In genomic region chr1:225815526-225816178, GRCh38 we compare ENCODE assay signal across 12 cellular contexts. TPM values are rescaled to one million over a fixed set of nuclear protein-coding genes. Genes with fewer than 3 reads are reported as not detected.
DNase-seq lines count a peak whose midpoint lies in the region; ATAC-seq, FAIRE-seq and TF ChIP-seq lines count a peak whose summit lies in the region.
"Had no signal": no experiment of that assay in that cellular context is flagged by ENCODE, and none has a peak within 500 bp of the region (broad histone marks: within the 10 kb centered on the region; RNA-seq: fewer than 3 reads in every experiment).

No MANE protein-coding gene starts in this region.

- POLR2A ChIA-PET in HepG2 (lab: Yijun Ruan, JAX), result no interaction called here

- H3K9ac ChIP-seq in liver (ENCODE audit: low read depth in 1 of 2, low read length in 2 of 2) (no peak overlapping the region), HepG2 (ENCODE audit: insufficient read depth, low read depth, low read length) (no peak overlapping the region)

- H3K4me3 Mint-ChIP-seq in nephron, result peak overlapping the region in 2 of 3 experiments; percentile 12 to 31
- H3K4me3 Mint-ChIP-seq: activated CD4-positive, alpha-beta memory T cell treated with anti-CD3 and anti-CD28 coated beads for 36 hours had no signal

- TF ChIP-seq CTCF in liver (IDR thresholded peaks at IDR 0.05; ENCODE audit: low read depth, low read length, missing input control) (no peak), HepG2 (CRISPR knock-in tag; IDR thresholded peaks at IDR 0.05) (no peak), nephron (IDR thresholded peaks at IDR 0.05; ENCODE audit: unreplicated experiment in 3 of 3) (no peak), vagina (IDR thresholded peaks at IDR 0.05) (no peak)

- peaks cover 53% of the 10 kb centered on the region for H3K79me2 ChIP-seq in HepG2 (ENCODE audit: insufficient read depth, low read length)

- H3K4me1 ChIP-seq in liver (ENCODE audit: control insufficient read depth in 4 of 4, insufficient read depth in 4 of 4, low read length in 3 of 4) (peaks cover 39 to 83% (median 80%) of the 10 kb centered on the region in 4 donors), HepG2 (ENCODE audit: insufficient read depth, low read length) (peaks cover 91% of the 10 kb centered on the region), vagina (peaks cover 94% of the 10 kb centered on the region)

- TF ChIP-seq EP300 in HepG2 (IDR thresholded peaks at IDR 0.05; ENCODE audit: low read depth in 2 of 2, low read length in 2 of 2) (no peak), HepG2 (CRISPR knock-in tag; IDR thresholded peaks at IDR 0.05; ENCODE audit: borderline replicate concordance) (no peak)

- intact Hi-C loops in HepG2 (cut with micrococcal nuclease; ENCODE audit: unreplicated experiment), result no loop called here
- intact Hi-C loops in vagina (cut with DNase I), result no loop called here

- H3K4me2 ChIP-seq in HepG2 (ENCODE audit: low read depth, low read length), result no peak overlapping the region

- no peak for FAIRE-seq in HepG2 (lab: Jason Lieb, UNC)
- FAIRE-seq: bronchial epithelial cell had no signal

- DNase-seq in HepG2 (ENCODE audit: low spot score) (no peak), vagina (ENCODE audit: extremely low spot score in 2 of 2) (no peak), CD1c-positive myeloid dendritic cell (ENCODE audit: extremely low spot score) (no peak), NOMO-1 (lab: John Stamatoyannopoulos, UW; ENCODE audit: unreplicated experiment in 2 of 2) (no peak)
- DNase-seq: activated CD4-positive, alpha-beta memory T cell treated with anti-CD3 and anti-CD28 coated beads for 36 hours; MV-4-11; NK-92 treated with Interleukin-12 subunit alpha and Interleukin-12 subunit beta, amount 100 ng/mL, for 24 hours had no signal

- no peak for TF ChIP-seq POLR2A in HepG2 (IDR thresholded peaks at IDR 0.05; ENCODE audit: insufficient read depth in 1 of 2, low read depth in 2 of 2, low read length in 2 of 2)
- TF ChIP-seq POLR2A in vagina (IDR thresholded peaks at IDR 0.05), result no peak

- no peaks in the 10 kb centered on the region for H3K9me3 Mint-ChIP-seq in nephron
- H3K9me3 Mint-ChIP-seq: activated CD4-positive, alpha-beta memory T cell treated with anti-CD3 and anti-CD28 coated beads for 36 hours had no signal

- no peak overlapping the region for H2AFZ ChIP-seq in HepG2 (ENCODE audit: low read length)

- CTCF ChIA-PET in HepG2 (lab: Yijun Ruan, JAX; ENCODE audit: low intra/inter-chr PET ratio, low total read pairs), result no interaction called here

- peaks cover 75% of the 10 kb centered on the region for H3K4me1 Mint-ChIP-seq in nephron

- ATAC-seq in HepG2, result no peak
- no peak for ATAC-seq in HG03025 (IDR thresholded peaks at IDR 0.05; ENCODE audit: low FRiP score, unreplicated experiment)

- 91% methylated on average over 17 of the region's 17 CpGs for WGBS in liver
- 98% methylated on average over 17 of the region's 17 CpGs for WGBS in HepG2 (ENCODE audit: low lambda C conversion rate)

- in situ Hi-C loops in HepG2 (cut with HindIII; ENCODE audit: extremely low pct_ligation_motif_present, low pct_unique_long_range_greater_than_20kb), result no loop called here

- H3K9me3 ChIP-seq in liver (ENCODE audit: control insufficient read depth in 4 of 4, low read length in 3 of 4) (no peaks in the 10 kb centered on the region), HepG2 (ENCODE audit: low read length) (no peaks in the 10 kb centered on the region), vagina (no peaks in the 10 kb centered on the region)

- H3K36me3 ChIP-seq in liver (ENCODE audit: control insufficient read depth in 4 of 4, insufficient read depth in 3 of 4, low read depth in 1 of 4, low read length in 3 of 4) (no peaks in the 10 kb centered on the region), HepG2 (replicated peaks in 1 of 2; ENCODE audit: control insufficient read depth in 1 of 2, insufficient read depth in 2 of 2, low read length in 2 of 2) (peaks cover 0 to 1% of the 10 kb centered on the region in 2 experiments; a peak in 2 of 5 replicates), vagina (peaks cover 0 to 5% of the 10 kb centered on the region in 2 donors)

- H3K27ac Mint-ChIP-seq in nephron, result peak overlapping the region; percentile 84 to 99 (median 93)
- H3K27ac Mint-ChIP-seq: activated CD4-positive, alpha-beta memory T cell treated with anti-CD3 and anti-CD28 coated beads for 36 hours had no signal

- H3K27me3 ChIP-seq in liver (ENCODE audit: control insufficient read depth in 4 of 4, insufficient read depth in 4 of 4, low read length in 3 of 4) (no peaks in the 10 kb centered on the region), HepG2 (ENCODE audit: control insufficient read depth in 1 of 2, insufficient read depth in 2 of 2, low read length in 2 of 2) (no peaks in the 10 kb centered on the region), vagina (no peaks in the 10 kb centered on the region)

- peaks cover 9% of the 10 kb centered on the region for H3K36me3 Mint-ChIP-seq in nephron (ENCODE audit: low read depth)
- H3K36me3 Mint-ChIP-seq: activated CD4-positive, alpha-beta memory T cell treated with anti-CD3 and anti-CD28 coated beads for 36 hours had no signal

- no TSS peak for BruUV-seq in HepG2 (replicated peaks; lab: Mats Ljungman, UMichigan)

- TF ChIP-seq RAD21 in liver (IDR thresholded peaks at IDR 0.05) (no peak), HepG2 (CRISPR knock-in tag; IDR thresholded peaks at IDR 0.05) (no peak)

- H4K20me1 ChIP-seq in HepG2 (ENCODE audit: insufficient read depth, low read length), result no peaks in the 10 kb centered on the region

- H3K27me3 Mint-ChIP-seq in nephron (ENCODE audit: low read depth), result peaks cover 2% of the 10 kb centered on the region

- H3K27ac ChIP-seq in liver (ENCODE audit: low read depth in 1 of 2, low read length in 2 of 2) (peak overlapping the region; percentile 35 to 40), HepG2 (ENCODE audit: extremely low read length, insufficient read depth, low read length) (no peak overlapping the region), cingulate gyrus (ENCODE audit: low read depth, low read length) (peak overlapping the region; percentile 85), vagina (peak overlapping the region; percentile 96)

- H3K4me3 ChIP-seq in liver (ENCODE audit: low read depth in 1 of 3, low read length in 3 of 3) (no peak overlapping the region), HepG2 (replicated peaks in 1 of 3; ENCODE audit: insufficient read depth in 1 of 3, low read depth in 2 of 3, low read length in 3 of 3) (no peak overlapping the region), vagina (no peak overlapping the region)

TF ChIP-seq in HepG2, 621 proteins besides CTCF, POLR2A, EP300 and RAD21 (continues in another document):
- no peak for TF ChIP-seq ZNF20 (CRISPR knock-in tag; IDR thresholded peaks at IDR 0.05)

RNA-seq across cellular contexts. Expression of gene EPHX1, which starts 5.7 kb away (rescaled TPM):
- total RNA-seq in liver (100 to 1,000 TPM in 1 of 2 donors, 10 to 100 TPM in 1; 93.8 to 230 TPM), HepG2 (2016; rRNA removed; fragmentation: Illumina TruSeq; extraction: Trizol) (28.8 and 36.5 TPM in 2 replicates), vagina (142 TPM)
- polyA plus RNA-seq in liver (1,000 to 10,000 TPM in 1 of 2 donors, 100 to 1,000 TPM in 1; 178 to 1,448 TPM), HepG2 (2011; rRNA removed) (27.7 and 38.3 TPM in 2 replicates)
- total RNA-seq in HepG2 (2016; cell fraction: cytosol; rRNA removed; fragmentation: Illumina TruSeq; extraction: Trizol; ENCODE audit: low read depth), result 20.0 and 23.1 TPM in 2 replicates
- 20.9 and 35.8 TPM in 2 replicates for total RNA-seq in HepG2 (2016; cell fraction: insoluble cytoplasmic fraction; rRNA removed; fragmentation: Illumina TruSeq; extraction: Trizol)
- total RNA-seq in HepG2 (2016; cell fraction: membrane; rRNA removed; fragmentation: Illumina TruSeq; extraction: Trizol), result 36.4 and 40.0 TPM in 2 replicates
- total RNA-seq in HepG2 (2016; cell fraction: nucleus; rRNA removed; fragmentation: Illumina TruSeq; extraction: Trizol), result 48.7 and 54.7 TPM in 2 replicates
- polyA plus RNA-seq in HepG2 (2011; cell fraction: cytosol; rRNA removed), result 18.6 and 23.4 TPM in 2 replicates
- polyA plus RNA-seq in HepG2 (2011; cell fraction: nucleus; rRNA removed), result 29.6 and 32.2 TPM in 2 replicates
- 80.6 and 134 TPM in 2 replicates for polyA plus RNA-seq in HepG2 (2012)
- 67.8 and 68.1 TPM in 2 replicates for polyA plus RNA-seq in HepG2 (2016; cell fraction: cytosol; fragmentation: Illumina TruSeq; extraction: Trizol; ENCODE audit: low read depth)
- 43.8 and 55.8 TPM in 2 replicates for polyA plus RNA-seq in HepG2 (2016; cell fraction: insoluble cytoplasmic fraction; fragmentation: Illumina TruSeq; extraction: Trizol; ENCODE audit: low read depth)
- 77.2 and 87.4 TPM in 2 replicates for polyA plus RNA-seq in HepG2 (2016; cell fraction: membrane; fragmentation: Illumina TruSeq; extraction: Trizol; ENCODE audit: low read depth)
- polyA plus RNA-seq in HepG2 (2016; cell fraction: nucleus; fragmentation: Illumina TruSeq; extraction: Trizol; ENCODE audit: insufficient read depth, low read depth), result 134 and 141 TPM in 2 replicates
- 20.7 and 23.4 TPM in 2 replicates for polyA minus RNA-seq in HepG2 (2011; rRNA and poly(A)+ RNA removed; ENCODE audit: low replicate concordance)
- 21.0 and 23.9 TPM in 2 replicates for polyA minus RNA-seq in HepG2 (2011; cell fraction: cytosol; rRNA and poly(A)+ RNA removed)
- polyA minus RNA-seq in HepG2 (2011; cell fraction: nucleus; rRNA and poly(A)+ RNA removed), result 15.3 and 18.4 TPM in 2 replicates

RNA-seq across cellular contexts. Expression of gene SRP9, which starts 38.0 kb away (rescaled TPM):
- 100 to 1,000 TPM; 152 to 154 TPM for total RNA-seq in liver
- polyA plus RNA-seq in liver, result 100 to 1,000 TPM; 154 to 179 TPM
- total RNA-seq in HepG2 (2016; rRNA removed; fragmentation: Illumina TruSeq; extraction: Trizol), result 251 and 524 TPM in 2 replicates
- total RNA-seq in HepG2 (2016; cell fraction: cytosol; rRNA removed; fragmentation: Illumina TruSeq; extraction: Trizol; ENCODE audit: low read depth), result 34.2 and 43.4 TPM in 2 replicates
- 284 and 524 TPM in 2 replicates for total RNA-seq in HepG2 (2016; cell fraction: insoluble cytoplasmic fraction; rRNA removed; fragmentation: Illumina TruSeq; extraction: Trizol)
- total RNA-seq in HepG2 (2016; cell fraction: membrane; rRNA removed; fragmentation: Illumina TruSeq; extraction: Trizol), result 119 and 121 TPM in 2 replicates
- total RNA-seq in HepG2 (2016; cell fraction: nucleus; rRNA removed; fragmentation: Illumina TruSeq; extraction: Trizol), result 114 and 119 TPM in 2 replicates
- 217 and 307 TPM in 2 replicates for polyA plus RNA-seq in HepG2 (2011; rRNA removed)
- polyA plus RNA-seq in HepG2 (2011; cell fraction: cytosol; rRNA removed), result 155 and 238 TPM in 2 replicates
- 51.6 and 71.1 TPM in 2 replicates for polyA plus RNA-seq in HepG2 (2011; cell fraction: nucleus; rRNA removed)
- polyA plus RNA-seq in HepG2 (2012), result 199 and 240 TPM in 2 replicates
- 47.7 and 66.3 TPM in 2 replicates for polyA plus RNA-seq in HepG2 (2016; cell fraction: cytosol; fragmentation: Illumina TruSeq; extraction: Trizol; ENCODE audit: low read depth)
- polyA plus RNA-seq in HepG2 (2016; cell fraction: insoluble cytoplasmic fraction; fragmentation: Illumina TruSeq; extraction: Trizol; ENCODE audit: low read depth), result 592 and 651 TPM in 2 replicates
- 142 and 155 TPM in 2 replicates for polyA plus RNA-seq in HepG2 (2016; cell fraction: membrane; fragmentation: Illumina TruSeq; extraction: Trizol; ENCODE audit: low read depth)
- 229 and 237 TPM in 2 replicates for polyA plus RNA-seq in HepG2 (2016; cell fraction: nucleus; fragmentation: Illumina TruSeq; extraction: Trizol; ENCODE audit: insufficient read depth, low read depth)
- 170 and 215 TPM in 2 replicates for polyA minus RNA-seq in HepG2 (2011; rRNA and poly(A)+ RNA removed; ENCODE audit: low replicate concordance)
- polyA minus RNA-seq in HepG2 (2011; cell fraction: cytosol; rRNA and poly(A)+ RNA removed), result 83.5 and 103 TPM in 2 replicates
- 38.2 and 45.3 TPM in 2 replicates for polyA minus RNA-seq in HepG2 (2011; cell fraction: nucleus; rRNA and poly(A)+ RNA removed)
- total RNA-seq in vagina, result 120 TPM
